Comparison of ENCODE assay signal across 9 cellular contexts in the genomic region with DNA sequence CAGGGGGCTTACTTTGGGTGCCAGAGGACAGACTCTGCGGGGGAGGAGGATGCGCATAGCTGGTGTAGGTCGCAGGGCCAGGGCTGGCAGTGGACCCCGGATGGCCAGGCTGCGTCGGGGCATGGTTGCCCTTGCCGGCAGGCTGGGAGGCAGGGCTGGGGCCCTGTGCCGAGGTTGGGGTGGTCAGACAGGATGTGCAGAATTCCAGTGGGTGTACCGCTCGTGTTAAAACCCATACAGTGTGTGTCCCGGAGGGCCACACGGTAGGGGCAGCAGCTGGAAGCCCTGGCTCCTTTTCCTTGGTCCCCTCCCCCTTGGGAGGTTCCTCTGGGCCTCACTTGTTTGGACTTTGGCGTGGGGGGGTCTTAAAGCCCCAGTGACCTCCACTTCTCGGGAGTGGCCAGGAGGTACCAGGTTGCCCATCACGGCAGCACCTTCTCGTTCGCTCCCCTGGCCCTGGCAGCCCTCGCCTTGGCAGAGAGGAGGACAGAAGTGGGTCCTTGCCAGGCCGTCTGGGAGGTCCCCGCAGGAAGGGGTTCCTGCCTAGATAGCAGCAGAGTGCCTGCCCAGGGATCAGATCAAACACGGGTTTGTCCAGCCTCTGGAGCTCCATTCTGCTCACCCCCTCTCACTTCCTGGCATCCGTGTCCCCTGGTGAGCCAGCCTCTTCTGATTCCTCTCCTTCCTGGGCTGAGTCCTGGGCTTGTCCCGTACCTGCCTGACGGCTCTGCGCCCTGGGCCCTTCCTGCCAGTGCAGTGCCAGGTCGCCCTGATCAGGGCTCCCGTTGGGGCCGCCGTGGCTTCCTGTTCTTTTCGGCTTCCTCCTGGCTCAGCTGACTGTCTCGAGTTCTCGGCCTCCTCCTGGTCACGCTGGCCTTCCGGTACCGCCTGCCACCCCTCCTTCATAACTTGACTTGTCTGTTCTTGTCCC. TPM values are rescaled to one million over a fixed set of nuclear protein-coding genes. Genes with fewer than 3 reads are reported as not detected.
A peak's percentile ranks its signal among the peaks of the same experiment; 100 is the strongest.
DNase-seq lines count a peak whose midpoint lies in the region; ATAC-seq and TF ChIP-seq lines count a peak whose summit lies in the region.
"Had no signal": no experiment of that assay in that cellular context is flagged by ENCODE, and none has a peak within 500 bp of the region (broad histone marks: within the 10 kb centered on the region; RNA-seq: fewer than 3 reads in every experiment).

No MANE protein-coding gene starts in this region.

- peaks cover 48% of the 10 kb centered on the region for H3K4me1 Mint-ChIP-seq in WTC11

- TF ChIP-seq CTCF in GM12865 (IDR thresholded peaks at IDR 0.05; ENCODE audit: insufficient read depth, low read depth, low read length, missing control alignments) (no peak), WTC11 (IDR thresholded peaks at IDR 0.05) (no peak), left ventricle myocardium inferior (IDR thresholded peaks at IDR 0.05; ENCODE audit: borderline replicate concordance) (no peak)

- POLR2A ChIA-PET in WTC11 (lab: Charles Lee) = no interaction called here

- intact Hi-C loops in left ventricle myocardium inferior (cut with micrococcal nuclease) = no loop called here

- H3K27ac ChIP-seq in left ventricle myocardium inferior (replicated peaks) = peak overlapping the region; percentile 66

- DNase-seq in GM12865 (ENCODE audit: low read depth) (peak; percentile 16), WTC11 (ENCODE audit: low spot score) (no peak), left ventricle myocardium inferior (peak; percentile 57), pons (ENCODE audit: low spot score) (peak; percentile 43), GF-D8 (lab: John Stamatoyannopoulos, UW) (no peak), germinal center (ENCODE audit: low spot score) (no peak)
- no peak for DNase-seq in NK-92 treated with Interleukin-12 subunit alpha and Interleukin-12 subunit beta, amount 100 ng/mL, for 24 hours (lab: John Stamatoyannopoulos, UW)
- DNase-seq: NCI-H2029 treated with DMSO at 0.1 percent for 48 hours had no signal

- no peaks in the 10 kb centered on the region for H3K27me3 ChIP-seq in left ventricle myocardium inferior (ENCODE audit: low read depth)

- peaks cover 6% of the 10 kb centered on the region for H3K9me3 ChIP-seq in left ventricle myocardium inferior (replicated peaks)

- no peak overlapping the region for H3K4me3 ChIP-seq in GM12865 (ENCODE audit: low read depth, low read length)
- H3K4me3 ChIP-seq in left ventricle myocardium inferior = peak overlapping the region; percentile 48

- H3K4me1 ChIP-seq in left ventricle myocardium inferior = peaks cover 49% of the 10 kb centered on the region

- H3K36me3 ChIP-seq in left ventricle myocardium inferior = no peaks in the 10 kb centered on the region

- ATAC-seq in WTC11 (no peak; the same call in 1 of the 2 replicates), GM21825 (IDR thresholded peaks at IDR 0.05; ENCODE audit: unreplicated experiment) (no peak)

- peak overlapping the region; percentile 19; the same call in 1 of the 2 replicates for H3K27ac Mint-ChIP-seq in WTC11

- H3K9me3 Mint-ChIP-seq in WTC11 = peaks cover 17% of the 10 kb centered on the region

- CTCF ChIA-PET in WTC11 (lab: Charles Lee) = interaction anchor here (0.8 to 1.2 kb wide), 2 partner anchors 50 to 95 kb away, joined by 3 read pairs; no protein-coding TSS in a partner anchor

- H3K36me3 Mint-ChIP-seq in WTC11 = peaks cover 17% of the 10 kb centered on the region

- peaks cover 5% of the 10 kb centered on the region for H3K27me3 Mint-ChIP-seq in WTC11 (ENCODE audit: low read depth)

- H3K4me3 Mint-ChIP-seq in WTC11 = no peak overlapping the region

TF ChIP-seq in WTC11, 78 proteins besides CTCF, POLR2A, EP300 and RAD21 (continues in another document):
- TF ChIP-seq, protein P1, sequence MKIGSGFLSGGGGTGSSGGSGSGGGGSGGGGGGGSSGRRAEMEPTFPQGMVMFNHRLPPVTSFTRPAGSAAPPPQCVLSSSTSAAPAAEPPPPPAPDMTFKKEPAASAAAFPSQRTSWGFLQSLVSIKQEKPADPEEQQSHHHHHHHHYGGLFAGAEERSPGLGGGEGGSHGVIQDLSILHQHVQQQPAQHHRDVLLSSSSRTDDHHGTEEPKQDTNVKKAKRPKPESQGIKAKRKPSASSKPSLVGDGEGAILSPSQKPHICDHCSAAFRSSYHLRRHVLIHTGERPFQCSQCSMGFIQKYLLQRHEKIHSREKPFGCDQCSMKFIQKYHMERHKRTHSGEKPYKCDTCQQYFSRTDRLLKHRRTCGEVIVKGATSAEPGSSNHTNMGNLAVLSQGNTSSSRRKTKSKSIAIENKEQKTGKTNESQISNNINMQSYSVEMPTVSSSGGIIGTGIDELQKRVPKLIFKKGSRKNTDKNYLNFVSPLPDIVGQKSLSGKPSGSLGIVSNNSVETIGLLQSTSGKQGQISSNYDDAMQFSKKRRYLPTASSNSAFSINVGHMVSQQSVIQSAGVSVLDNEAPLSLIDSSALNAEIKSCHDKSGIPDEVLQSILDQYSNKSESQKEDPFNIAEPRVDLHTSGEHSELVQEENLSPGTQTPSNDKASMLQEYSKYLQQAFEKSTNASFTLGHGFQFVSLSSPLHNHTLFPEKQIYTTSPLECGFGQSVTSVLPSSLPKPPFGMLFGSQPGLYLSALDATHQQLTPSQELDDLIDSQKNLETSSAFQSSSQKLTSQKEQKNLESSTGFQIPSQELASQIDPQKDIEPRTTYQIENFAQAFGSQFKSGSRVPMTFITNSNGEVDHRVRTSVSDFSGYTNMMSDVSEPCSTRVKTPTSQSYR (CRISPR knock-in tag; IDR thresholded peaks at IDR 0.05) = no peak
- TF ChIP-seq JAZF1 (CRISPR knock-in tag; IDR thresholded peaks at IDR 0.05) (no peak), GTF2I (CRISPR knock-in tag; conservative IDR thresholded peaks at IDR 0.05) (no peak)
- TF ChIP-seq, protein P2, sequence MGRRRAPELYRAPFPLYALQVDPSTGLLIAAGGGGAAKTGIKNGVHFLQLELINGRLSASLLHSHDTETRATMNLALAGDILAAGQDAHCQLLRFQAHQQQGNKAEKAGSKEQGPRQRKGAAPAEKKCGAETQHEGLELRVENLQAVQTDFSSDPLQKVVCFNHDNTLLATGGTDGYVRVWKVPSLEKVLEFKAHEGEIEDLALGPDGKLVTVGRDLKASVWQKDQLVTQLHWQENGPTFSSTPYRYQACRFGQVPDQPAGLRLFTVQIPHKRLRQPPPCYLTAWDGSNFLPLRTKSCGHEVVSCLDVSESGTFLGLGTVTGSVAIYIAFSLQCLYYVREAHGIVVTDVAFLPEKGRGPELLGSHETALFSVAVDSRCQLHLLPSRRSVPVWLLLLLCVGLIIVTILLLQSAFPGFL (CRISPR knock-in tag; IDR thresholded peaks at IDR 0.05; ENCODE audit: borderline replicate concordance) = no peak
- TF ChIP-seq, protein P3, sequence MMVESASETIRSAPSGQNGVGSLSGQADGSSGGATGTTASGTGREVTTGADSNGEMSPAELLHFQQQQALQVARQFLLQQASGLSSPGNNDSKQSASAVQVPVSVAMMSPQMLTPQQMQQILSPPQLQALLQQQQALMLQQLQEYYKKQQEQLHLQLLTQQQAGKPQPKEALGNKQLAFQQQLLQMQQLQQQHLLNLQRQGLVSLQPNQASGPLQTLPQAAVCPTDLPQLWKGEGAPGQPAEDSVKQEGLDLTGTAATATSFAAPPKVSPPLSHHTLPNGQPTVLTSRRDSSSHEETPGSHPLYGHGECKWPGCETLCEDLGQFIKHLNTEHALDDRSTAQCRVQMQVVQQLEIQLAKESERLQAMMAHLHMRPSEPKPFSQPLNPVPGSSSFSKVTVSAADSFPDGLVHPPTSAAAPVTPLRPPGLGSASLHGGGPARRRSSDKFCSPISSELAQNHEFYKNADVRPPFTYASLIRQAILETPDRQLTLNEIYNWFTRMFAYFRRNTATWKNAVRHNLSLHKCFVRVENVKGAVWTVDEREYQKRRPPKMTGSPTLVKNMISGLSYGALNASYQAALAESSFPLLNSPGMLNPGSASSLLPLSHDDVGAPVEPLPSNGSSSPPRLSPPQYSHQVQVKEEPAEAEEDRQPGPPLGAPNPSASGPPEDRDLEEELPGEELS (CRISPR knock-in tag; IDR thresholded peaks at IDR 0.05) = no peak
- TF ChIP-seq, protein P4, sequence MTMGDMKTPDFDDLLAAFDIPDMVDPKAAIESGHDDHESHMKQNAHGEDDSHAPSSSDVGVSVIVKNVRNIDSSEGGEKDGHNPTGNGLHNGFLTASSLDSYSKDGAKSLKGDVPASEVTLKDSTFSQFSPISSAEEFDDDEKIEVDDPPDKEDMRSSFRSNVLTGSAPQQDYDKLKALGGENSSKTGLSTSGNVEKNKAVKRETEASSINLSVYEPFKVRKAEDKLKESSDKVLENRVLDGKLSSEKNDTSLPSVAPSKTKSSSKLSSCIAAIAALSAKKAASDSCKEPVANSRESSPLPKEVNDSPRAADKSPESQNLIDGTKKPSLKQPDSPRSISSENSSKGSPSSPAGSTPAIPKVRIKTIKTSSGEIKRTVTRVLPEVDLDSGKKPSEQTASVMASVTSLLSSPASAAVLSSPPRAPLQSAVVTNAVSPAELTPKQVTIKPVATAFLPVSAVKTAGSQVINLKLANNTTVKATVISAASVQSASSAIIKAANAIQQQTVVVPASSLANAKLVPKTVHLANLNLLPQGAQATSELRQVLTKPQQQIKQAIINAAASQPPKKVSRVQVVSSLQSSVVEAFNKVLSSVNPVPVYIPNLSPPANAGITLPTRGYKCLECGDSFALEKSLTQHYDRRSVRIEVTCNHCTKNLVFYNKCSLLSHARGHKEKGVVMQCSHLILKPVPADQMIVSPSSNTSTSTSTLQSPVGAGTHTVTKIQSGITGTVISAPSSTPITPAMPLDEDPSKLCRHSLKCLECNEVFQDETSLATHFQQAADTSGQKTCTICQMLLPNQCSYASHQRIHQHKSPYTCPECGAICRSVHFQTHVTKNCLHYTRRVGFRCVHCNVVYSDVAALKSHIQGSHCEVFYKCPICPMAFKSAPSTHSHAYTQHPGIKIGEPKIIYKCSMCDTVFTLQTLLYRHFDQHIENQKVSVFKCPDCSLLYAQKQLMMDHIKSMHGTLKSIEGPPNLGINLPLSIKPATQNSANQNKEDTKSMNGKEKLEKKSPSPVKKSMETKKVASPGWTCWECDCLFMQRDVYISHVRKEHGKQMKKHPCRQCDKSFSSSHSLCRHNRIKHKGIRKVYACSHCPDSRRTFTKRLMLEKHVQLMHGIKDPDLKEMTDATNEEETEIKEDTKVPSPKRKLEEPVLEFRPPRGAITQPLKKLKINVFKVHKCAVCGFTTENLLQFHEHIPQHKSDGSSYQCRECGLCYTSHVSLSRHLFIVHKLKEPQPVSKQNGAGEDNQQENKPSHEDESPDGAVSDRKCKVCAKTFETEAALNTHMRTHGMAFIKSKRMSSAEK (CRISPR knock-in tag; IDR thresholded peaks at IDR 0.05; ENCODE audit: borderline replicate concordance) = no peak

RNA-seq across cellular contexts. Expression of a gene that starts 56.7 kb away (rescaled TPM):
- total RNA-seq in WTC11 (2021) (0.20 to 0.76 TPM (median 0.48 TPM) in 3 replicates), left ventricle myocardium inferior (0.80 TPM)

Comparison
In these comparisons a context has a peak if more than half of its experiments do, and no peak if none do; other contexts are left out.
1. DNase-seq: peak in GM12865 (single experiment), left ventricle myocardium inferior (single experiment) and pons (single experiment); none in WTC11 (single experiment), GF-D8 (single experiment), NK-92 treated with Interleukin-12 subunit alpha and Interleukin-12 subunit beta, amount 100 ng/mL, for 24 hours (single experiment) and germinal center (single experiment).